Comparison of ENCODE assay signal across 22 cellular contexts in the genomic region with DNA sequence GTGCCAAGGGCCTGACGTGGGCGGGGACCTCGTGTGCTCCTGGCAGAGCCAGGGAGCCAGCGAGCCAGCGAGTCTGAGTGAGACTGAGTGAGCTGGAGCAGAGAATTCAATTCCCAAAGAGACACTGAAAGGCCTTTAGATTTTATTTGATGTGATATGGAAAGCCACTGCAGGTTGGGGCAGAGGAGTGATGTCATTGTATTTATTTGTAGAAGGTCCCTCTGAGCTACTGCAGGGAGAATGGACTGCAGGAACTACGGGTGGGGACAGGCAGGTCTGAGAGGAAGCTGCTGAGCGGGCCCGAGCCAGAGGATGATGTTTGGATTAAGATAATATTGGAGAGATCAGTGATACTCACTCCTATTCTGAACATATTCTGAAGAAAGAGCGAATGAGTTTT.
"Had no signal": no experiment of that assay in that cellular context is flagged by ENCODE, and none has a peak within 500 bp of the region (broad histone marks: within the 10 kb centered on the region; RNA-seq: fewer than 3 reads in every experiment).

No MANE protein-coding gene starts in this region.

- H3K27ac Mint-ChIP-seq: activated CD4-positive, alpha-beta memory T cell treated with anti-CD3 and anti-CD28 coated beads for 36 hours; activated CD4-positive, alpha-beta T cell treated with anti-CD3 and anti-CD28 coated beads, Interleukin-2, amount 10 ng/mL, durations not matched to agents 7 days and 5 days; activated naive CD4-positive, alpha-beta T cell treated with anti-CD3 and anti-CD28 coated beads for 36 hours; activated naive CD8-positive, alpha-beta T cell; T-cell had no signal

- H3K4me1 Mint-ChIP-seq: activated CD4-positive, alpha-beta T cell treated with anti-CD3 and anti-CD28 coated beads, Interleukin-2, amount 10 ng/mL, durations not matched to agents 7 days and 5 days; T-cell had no signal

- DNase-seq: activated CD4-positive, alpha-beta memory T cell treated with anti-CD3 and anti-CD28 coated beads for 36 hours; activated CD4-positive, alpha-beta T cell treated with anti-CD3 and anti-CD28 coated beads, Interleukin-2, amount 10 ng/mL, durations not matched to agents 7 days and 5 days; activated CD4-positive, CD25-positive, alpha-beta regulatory T cell; activated CD8-positive, alpha-beta memory T cell treated with anti-CD3 and anti-CD28 coated beads for 24 hours; activated effector memory CD4-positive, alpha-beta T cell treated with anti-CD3 and anti-CD28 coated beads, Interleukin-2, amount 50 U/mL, for 16 hours; activated naive CD4-positive, alpha-beta T cell treated with anti-CD3 and anti-CD28 coated beads for 36 hours; activated T-cell treated with anti-CD3 and anti-CD28 coated beads, Interleukin-2, amount 50 U/mL, for 4 hours; Kasumi-1; KBM-7; NCI-H1092; NCI-H1417; NCI-H1930; NCI-H2171 treated with DMSO at 0.1 percent for 48 hours; NCI-H226; NCI-H526; PC-3; SHP77 treated with DMSO at 0.1 percent for 48 hours; T-cell; T-helper 2 cell; T1000 had no signal

- ATAC-seq: activated T-cell treated with anti-CD3 and anti-CD28 coated beads, Interleukin-2, amount 50 U/mL, for 4 hours; PC-3; T-cell had no signal

- H3K4me3 Mint-ChIP-seq: activated CD4-positive, alpha-beta memory T cell treated with anti-CD3 and anti-CD28 coated beads for 36 hours; activated CD4-positive, alpha-beta T cell treated with anti-CD3 and anti-CD28 coated beads, Interleukin-2, amount 10 ng/mL, durations not matched to agents 7 days and 5 days; activated naive CD4-positive, alpha-beta T cell treated with anti-CD3 and anti-CD28 coated beads for 36 hours; activated naive CD8-positive, alpha-beta T cell; activated T-cell treated with anti-CD3 and anti-CD28 coated beads, Interleukin-2, amount 50 U/mL, for 4 hours; T-cell had no signal

- H3K27ac ChIP-seq: VCaP had no signal

- H3K27me3 Mint-ChIP-seq: activated CD4-positive, alpha-beta memory T cell treated with anti-CD3 and anti-CD28 coated beads for 36 hours; activated CD4-positive, alpha-beta T cell treated with anti-CD3 and anti-CD28 coated beads, Interleukin-2, amount 10 ng/mL, durations not matched to agents 7 days and 5 days; activated naive CD8-positive, alpha-beta T cell; T-cell had no signal

- H3K36me3 Mint-ChIP-seq: activated CD4-positive, alpha-beta memory T cell treated with anti-CD3 and anti-CD28 coated beads for 36 hours; activated naive CD8-positive, alpha-beta T cell; T-cell had no signal
